Comparison of ENCODE assay signal across 12 cellular contexts in the genomic region with DNA sequence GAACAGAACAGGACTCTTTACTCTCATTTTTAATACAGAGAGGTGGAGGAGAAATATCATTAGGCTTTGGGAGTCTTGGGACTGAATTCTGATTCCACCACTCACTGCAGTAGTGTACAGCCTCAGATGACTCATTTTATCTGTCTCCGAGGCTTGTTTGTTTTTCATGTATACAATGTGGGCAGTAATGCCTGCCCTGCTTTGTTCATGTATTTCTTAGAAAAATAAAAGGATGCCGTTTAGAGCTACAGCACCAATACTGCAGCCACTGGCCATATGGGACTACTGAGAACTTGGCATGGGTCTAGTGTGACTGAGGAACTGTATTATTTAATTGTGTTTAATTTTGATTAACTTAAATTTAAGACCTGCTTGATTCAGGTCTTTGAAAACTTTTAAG. TPM values are rescaled to one million over a fixed set of nuclear protein-coding genes. Genes with fewer than 3 reads are reported as not detected.
DNase-seq lines count a peak whose midpoint lies in the region; ATAC-seq, FAIRE-seq and TF ChIP-seq lines count a peak whose summit lies in the region.
"Had no signal": no experiment of that assay in that cellular context is flagged by ENCODE, and none has a peak within 500 bp of the region (broad histone marks: within the 10 kb centered on the region; RNA-seq: fewer than 3 reads in every experiment).

No MANE protein-coding gene starts in this region.

- BruUV-seq in GM12878 (replicated peaks; lab: Mats Ljungman, UMichigan), result no TSS peak

- H4K20me1 ChIP-seq in GM12878 (ENCODE audit: control insufficient read depth, insufficient read depth), result no peaks in the 10 kb centered on the region

- H3K4me2 ChIP-seq in GM12878 (ENCODE audit: control insufficient read depth, insufficient read depth), result no peak overlapping the region

- ATAC-seq in GM12878 (peak; percentile 63), left colon (peak; percentile 27), HG03520 (IDR thresholded peaks at IDR 0.05; ENCODE audit: unreplicated experiment) (no peak)

- SMC1A ChIA-PET in GM12878 (lab: Charles Lee; ENCODE audit: uncharacterized antibody, unreplicated experiment), result no interaction called here

- no peaks in the 10 kb centered on the region for H3K4me1 ChIP-seq in GM12878 (ENCODE audit: control insufficient read depth, insufficient read depth, low read length)

- no peak for TF ChIP-seq POLR2A in GM12878 (IDR thresholded peaks at IDR 0.05; ENCODE audit: low read depth, low read length)

- H3K9ac ChIP-seq in GM12878 (ENCODE audit: control insufficient read depth, insufficient read depth, low read length), result no peak overlapping the region

- no peak for TF ChIP-seq EP300 in GM12878 (IDR thresholded peaks at IDR 0.05; ENCODE audit: borderline replicate concordance in 1 of 2, control insufficient read depth in 1 of 2, low read depth in 2 of 2, low read length in 2 of 2)

- DNase-seq in ELR (ENCODE audit: low read depth) (peak; percentile 72), NCI-H146 (lab: John Stamatoyannopoulos, UW) (peak; percentile 36), GM12878 (ENCODE audit: low read depth, low spot score) (no peak), left colon (no peak), putamen (ENCODE audit: low spot score) (no peak), UCSD-AML1 (lab: John Stamatoyannopoulos, UW; ENCODE audit: unreplicated experiment) (no peak), cortex of kidney (lab: John Stamatoyannopoulos, UW) (no peak)
- DNase-seq: amygdala, NCI-H1092 treated with DMSO at 0.1 percent for 48 hours, T-helper 9 cell had no signal

- no peak for TF ChIP-seq CTCF in GM12878 (IDR thresholded peaks at IDR 0.05 in 2 of 3, conservative IDR thresholded peaks at IDR 0.05 in 1 of 3; ENCODE audit: control insufficient read depth in 2 of 3, extremely low read depth in 1 of 3, insufficient read depth in 1 of 3, low read depth in 3 of 3, low read length in 3 of 3)

- no peaks in the 10 kb centered on the region for H3K36me3 ChIP-seq in GM12878 (ENCODE audit: control insufficient read depth in 2 of 2, insufficient read depth in 2 of 2, low read length in 1 of 2)

- WGBS in GM12878 (ENCODE audit: insufficient coverage, insufficient replicate concordance, low lambda C conversion rate, missing lambda C conversion rate), result 33% methylated on average over 2 of the region's 2 CpGs

- intact Hi-C loops in GM12878 (cut with micrococcal nuclease; ENCODE audit: unreplicated experiment), result no loop called here
- intact Hi-C loops in left colon (cut with DNase I, micrococcal nuclease), result no loop called here

- CTCF ChIA-PET in GM12878 (lab: Yijun Ruan, JAX), result no interaction called here

- H3K79me2 ChIP-seq in GM12878 (ENCODE audit: control insufficient read depth, insufficient read depth, low read length), result no peaks in the 10 kb centered on the region

- POLR2A ChIA-PET in GM12878 (lab: Charles Lee), result no interaction called here

- FAIRE-seq in GM12878 (lab: Jason Lieb, UNC), result no peak

- H3K9me3 ChIP-seq in GM12878 (replicated peaks; ENCODE audit: control insufficient read depth, insufficient read depth, low read length), result no peaks in the 10 kb centered on the region

- H3K27ac ChIP-seq in GM12878 (ENCODE audit: control insufficient read depth, insufficient read depth), result no peak overlapping the region
- H3K27ac ChIP-seq: epithelial cell of prostate had no signal

- in situ Hi-C loops in GM12878 (cut with MboI), result no loop called here

- no peaks in the 10 kb centered on the region for H3K27me3 ChIP-seq in GM12878 (replicated peaks in 1 of 2; ENCODE audit: control insufficient read depth in 2 of 2, insufficient read depth in 2 of 2, low read length in 1 of 2)

- no peak for TF ChIP-seq RAD21 in GM12878 (IDR thresholded peaks at IDR 0.05; ENCODE audit: insufficient read depth, low read depth, low read length)

- RAD21 ChIA-PET in GM12878 (lab: Charles Lee; ENCODE audit: unreplicated experiment), result no interaction called here

- no peak overlapping the region for H3K4me3 ChIP-seq in GM12878

- H2AFZ ChIP-seq in GM12878 (ENCODE audit: control insufficient read depth, low read depth, low read length), result no peak overlapping the region

TF ChIP-seq in GM12878, 131 proteins besides CTCF, POLR2A, EP300 and RAD21:
- TF ChIP-seq PAX5 (IDR thresholded peaks at IDR 0.05; ENCODE audit: borderline replicate concordance, low read depth, low read length), result no peak
- TF ChIP-seq SUZ12 (IDR thresholded peaks at IDR 0.05; ENCODE audit: unreplicated experiment), result no peak
- TF ChIP-seq TCF12 (IDR thresholded peaks at IDR 0.05; ENCODE audit: low read depth, low read length), result no peak
- TF ChIP-seq, protein P1, sequence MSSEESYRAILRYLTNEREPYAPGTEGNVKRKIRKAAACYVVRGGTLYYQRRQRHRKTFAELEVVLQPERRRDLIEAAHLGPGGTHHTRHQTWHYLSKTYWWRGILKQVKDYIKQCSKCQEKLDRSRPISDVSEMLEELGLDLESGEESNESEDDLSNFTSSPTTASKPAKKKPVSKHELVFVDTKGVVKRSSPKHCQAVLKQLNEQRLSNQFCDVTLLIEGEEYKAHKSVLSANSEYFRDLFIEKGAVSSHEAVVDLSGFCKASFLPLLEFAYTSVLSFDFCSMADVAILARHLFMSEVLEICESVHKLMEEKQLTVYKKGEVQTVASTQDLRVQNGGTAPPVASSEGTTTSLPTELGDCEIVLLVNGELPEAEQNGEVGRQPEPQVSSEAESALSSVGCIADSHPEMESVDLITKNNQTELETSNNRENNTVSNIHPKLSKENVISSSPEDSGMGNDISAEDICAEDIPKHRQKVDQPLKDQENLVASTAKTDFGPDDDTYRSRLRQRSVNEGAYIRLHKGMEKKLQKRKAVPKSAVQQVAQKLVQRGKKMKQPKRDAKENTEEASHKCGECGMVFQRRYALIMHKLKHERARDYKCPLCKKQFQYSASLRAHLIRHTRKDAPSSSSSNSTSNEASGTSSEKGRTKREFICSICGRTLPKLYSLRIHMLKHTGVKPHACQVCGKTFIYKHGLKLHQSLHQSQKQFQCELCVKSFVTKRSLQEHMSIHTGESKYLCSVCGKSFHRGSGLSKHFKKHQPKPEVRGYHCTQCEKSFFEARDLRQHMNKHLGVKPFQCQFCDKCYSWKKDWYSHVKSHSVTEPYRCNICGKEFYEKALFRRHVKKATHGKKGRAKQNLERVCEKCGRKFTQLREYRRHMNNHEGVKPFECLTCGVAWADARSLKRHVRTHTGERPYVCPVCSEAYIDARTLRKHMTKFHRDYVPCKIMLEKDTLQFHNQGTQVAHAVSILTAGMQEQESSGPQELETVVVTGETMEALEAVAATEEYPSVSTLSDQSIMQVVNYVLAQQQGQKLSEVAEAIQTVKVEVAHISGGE (CRISPR knock-in tag; IDR thresholded peaks at IDR 0.05), result no peak

RNA-seq across cellular contexts. Expression of gene JAG1, which starts 41.2 kb away (rescaled TPM):
- total RNA-seq in GM12878 (2013; cell fraction: nucleolus; rRNA removed), result 19.2 and 20.7 TPM in 2 replicates
- total RNA-seq in GM12878 (2014; rRNA removed) (2.1 and 2.5 TPM in 2 replicates), GM12878 (2014; rRNA removed; fragmentation: Illumina TruSeq; extraction: Trizol) (1.3 TPM in 2 replicates), GM12878 (2021) (3.1 and 3.2 TPM in 2 replicates), left colon (100 to 1,000 TPM in 1 of 2 donors, 10 to 100 TPM in 1; 78.8 to 170 TPM)
- 0.98 TPM for polyA plus RNA-seq in GM12878 (2011; ENCODE audit: low read depth)
- polyA plus RNA-seq in GM12878 (2011; rRNA removed) (5.0 and 6.9 TPM in 2 replicates), GM12878 (2014; fragmentation: Illumina TruSeq; extraction: Trizol) (1.4 and 2.2 TPM in 2 replicates), GM12878 (2014; fragmentation: Nextera tagmentation; extraction: Ambion mirVana) (1 to 10 TPM in 1 of 2 experiments, under 1 TPM in 1; 0.66 to 1.0 TPM), GM12878 (2014; rRNA removed) (2.0 and 2.2 TPM in 2 replicates), GM12878 (2016; fragmentation: Nextera tagmentation; extraction: Ambion mirVana) (1 to 10 TPM; 1.1 to 1.6 TPM)
- 6.0 and 8.3 TPM in 2 replicates for polyA plus RNA-seq in GM12878 (2011; cell fraction: cytosol; rRNA removed)
- 25.9 and 26.5 TPM in 2 replicates for polyA plus RNA-seq in GM12878 (2011; cell fraction: nucleus; rRNA removed)
- 2.4 and 5.1 TPM in 2 replicates for polyA plus RNA-seq in GM12878 (2012)
- polyA minus RNA-seq in GM12878 (2011; rRNA and poly(A)+ RNA removed), result 23.6 and 27.0 TPM in 2 replicates
- 7.1 and 8.8 TPM in 2 replicates for polyA minus RNA-seq in GM12878 (2011; cell fraction: cytosol; rRNA and poly(A)+ RNA removed)
- 21.8 and 23.7 TPM in 2 replicates for polyA minus RNA-seq in GM12878 (2011; cell fraction: nucleus; rRNA and poly(A)+ RNA removed)

Comparison
In these comparisons a context has a peak if more than half of its experiments do, and no peak if none do; other contexts are left out.
1. DNase-seq: peak in ELR (single experiment) and NCI-H146 (single experiment); none in GM12878 (single experiment), left colon (0 of 2), putamen (single experiment), UCSD-AML1 (single experiment) and cortex of kidney (single experiment).